8 cellular contexts compared by ENCODE assay signal in genomic region chr3:71542548-71543370, GRCh38. TPM values are rescaled to one million over a fixed set of nuclear protein-coding genes. Genes with fewer than 3 reads are reported as not detected.
DNase-seq lines count a peak whose midpoint lies in the region; ATAC-seq and TF ChIP-seq lines count a peak whose summit lies in the region.

No MANE protein-coding gene starts in this region.

- intact Hi-C loops in activated CD4-positive, alpha-beta T cell treated with anti-CD3 and anti-CD28 coated beads for 36 hours (cut with DNase I, micrococcal nuclease) = loop anchor here (1.0 to 2.0 kb wide), 2 partner anchors 36 to 241 kb away; no protein-coding TSS in a partner anchor

- no peaks in the 10 kb centered on the region for H3K9me3 ChIP-seq in neutrophil

- peaks cover 20% of the 10 kb centered on the region for H3K4me1 Mint-ChIP-seq in activated CD4-positive, alpha-beta T cell treated with anti-CD3 and anti-CD28 coated beads for 36 hours

- H3K4me3 ChIP-seq in fibroblast of mammary gland (ENCODE audit: control insufficient read depth, low read depth, low read length) (peak overlapping the region; percentile 18), neutrophil (ENCODE audit: low read depth in 1 of 2, low read length in 1 of 2) (peak overlapping the region; percentile 37 to 47)

- H3K4me3 Mint-ChIP-seq in activated CD4-positive, alpha-beta T cell treated with anti-CD3 and anti-CD28 coated beads for 36 hours = no peak overlapping the region

- peak; percentile 56 for DNase-seq in activated CD4-positive, alpha-beta T cell treated with anti-CD3 and anti-CD28 coated beads for 36 hours
- no peak for DNase-seq in activated CD4-positive, alpha-beta T cell treated with anti-CD3 and anti-CD28 coated beads for 4 hours
- peak; percentile 84 for DNase-seq in SKM-1 (lab: John Stamatoyannopoulos, UW; ENCODE audit: unreplicated experiment)
- peak; percentile 92 for DNase-seq in fibroblast of mammary gland (ENCODE audit: low read depth)

- H3K9me3 Mint-ChIP-seq in activated CD4-positive, alpha-beta T cell treated with anti-CD3 and anti-CD28 coated beads for 36 hours (ENCODE audit: low read depth) = no peaks in the 10 kb centered on the region

- H3K27me3 ChIP-seq in neutrophil = no peaks in the 10 kb centered on the region

- TF ChIP-seq POLR2A in GM18505 (IDR thresholded peaks at IDR 0.05; ENCODE audit: borderline replicate concordance, extremely low read depth, insufficient read depth, insufficient read length) = no peak

- H3K27ac ChIP-seq in neutrophil = peak overlapping the region; percentile 82

- CTCF ChIA-PET in activated CD4-positive, alpha-beta T cell treated with anti-CD3 and anti-CD28 coated beads for 36 hours (lab: Charles Lee) = interaction anchor here (0.8 to 1.6 kb wide), 3 partner anchors 9 to 97 kb away, joined by 3 to 4 read pairs (median 4); no protein-coding TSS in a partner anchor

- H3K27me3 Mint-ChIP-seq in activated CD4-positive, alpha-beta T cell treated with anti-CD3 and anti-CD28 coated beads for 36 hours = peaks cover 10% of the 10 kb centered on the region

- no peak overlapping the region for H3K27ac Mint-ChIP-seq in activated CD4-positive, alpha-beta T cell treated with anti-CD3 and anti-CD28 coated beads for 36 hours

- peaks cover 81 to 82% of the 10 kb centered on the region in 2 experiments for H3K4me1 ChIP-seq in neutrophil (ENCODE audit: control insufficient read depth in 1 of 2, insufficient read depth in 1 of 2, low read depth in 1 of 2, low read length in 1 of 2)

- ATAC-seq in activated CD4-positive, alpha-beta T cell treated with anti-CD3 and anti-CD28 coated beads for 36 hours = peak; percentile 45
- ATAC-seq in HG03378 (IDR thresholded peaks at IDR 0.05; ENCODE audit: unreplicated experiment) (peak; percentile 71), GM18505 (IDR thresholded peaks at IDR 0.05; ENCODE audit: unreplicated experiment) (no peak), HG03045 (IDR thresholded peaks at IDR 0.05; ENCODE audit: unreplicated experiment) (no peak)

- peaks cover 9% of the 10 kb centered on the region for H3K36me3 Mint-ChIP-seq in activated CD4-positive, alpha-beta T cell treated with anti-CD3 and anti-CD28 coated beads for 36 hours (ENCODE audit: low read depth)

- H3K36me3 ChIP-seq in neutrophil = no peaks in the 10 kb centered on the region

- POLR2A ChIA-PET in activated CD4-positive, alpha-beta T cell treated with anti-CD3 and anti-CD28 coated beads for 36 hours (lab: Charles Lee) = interaction anchor here (0.6 kb wide), 2 partner anchors 424 to 456 kb away, joined by 3 to 5 read pairs; no protein-coding TSS in a partner anchor

- TF ChIP-seq CTCF in fibroblast of mammary gland (conservative IDR thresholded peaks at IDR 0.05; ENCODE audit: control insufficient read depth, insufficient read depth, low read depth, low read length) (no peak), neutrophil (IDR thresholded peaks at IDR 0.05) (no peak)

RNA-seq across cellular contexts. Expression of gene FOXP1, which starts 40.8 kb away (rescaled TPM):
- 100 to 1,000 TPM; 108 to 153 TPM for total RNA-seq in activated CD4-positive, alpha-beta T cell treated with anti-CD3 and anti-CD28 coated beads for 36 hours

Comparison
In these comparisons a context has a peak if more than half of its experiments do, and no peak if none do; other contexts are left out.
1. DNase-seq: peak in activated CD4-positive, alpha-beta T cell treated with anti-CD3 and anti-CD28 coated beads for 36 hours (single experiment), SKM-1 (single experiment) and fibroblast of mammary gland (single experiment); none in activated CD4-positive, alpha-beta T cell treated with anti-CD3 and anti-CD28 coated beads for 4 hours (0 of 2).
2. ATAC-seq: peak in activated CD4-positive, alpha-beta T cell treated with anti-CD3 and anti-CD28 coated beads for 36 hours (single experiment) and HG03378 (single experiment); none in GM18505 (single experiment) and HG03045 (single experiment).